ENCODE assay signal across 12 cellular contexts in the genomic region with DNA sequence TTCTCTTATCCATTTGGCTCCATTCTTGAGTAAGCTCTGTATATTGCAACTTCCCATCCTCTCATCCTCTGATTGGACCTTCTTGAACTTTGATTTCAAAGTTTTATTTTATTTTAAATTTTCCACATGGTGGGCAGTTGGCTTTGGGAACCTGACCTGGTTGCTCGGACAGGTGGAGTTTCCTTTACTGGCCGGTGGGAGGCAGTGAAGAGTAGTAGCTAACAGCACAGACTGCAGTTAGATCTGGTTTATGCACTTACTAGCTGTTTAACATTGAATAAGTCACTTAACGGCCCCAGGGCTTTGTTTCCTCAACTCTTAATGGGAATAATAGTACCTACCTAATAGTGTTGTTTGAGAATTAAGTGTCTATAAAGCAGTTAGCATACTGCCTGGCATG.
DNase-seq lines count a peak whose midpoint lies in the region; ATAC-seq and TF ChIP-seq lines count a peak whose summit lies in the region.
"Had no signal": no experiment of that assay in that cellular context is flagged by ENCODE, and none has a peak within 500 bp of the region (broad histone marks: within the 10 kb centered on the region; RNA-seq: fewer than 3 reads in every experiment).

No MANE protein-coding gene starts in this region.

- no peaks in the 10 kb centered on the region for H3K9me2 ChIP-seq in DOHH2 (replicated peaks; ENCODE audit: control insufficient read depth, low read length)

- TF ChIP-seq POLR2A in right lobe of liver (IDR thresholded peaks at IDR 0.05): no peak

- ATAC-seq in right lobe of liver: peak in 3 of 4 donors; percentile 57 to 62 (median 61)
- ATAC-seq in GM18867 (IDR thresholded peaks at IDR 0.05; ENCODE audit: unreplicated experiment): no peak

- CTCF ChIA-PET in CD4-positive, alpha-beta memory T cell (lab: Charles Lee; ENCODE audit: partially characterized antibody): interaction anchor here (1.4 kb wide), 1 partner anchor 74 kb away, joined by 3 read pairs; no protein-coding TSS in a partner anchor

- no peak overlapping the region for H3K27ac Mint-ChIP-seq in CD4-positive, alpha-beta memory T cell
- H3K27ac Mint-ChIP-seq: activated CD4-positive, alpha-beta memory T cell treated with anti-CD3 and anti-CD28 coated beads for 36 hours had no signal

- H3K4me3 ChIP-seq in DOHH2 (ENCODE audit: low read length) (no peak overlapping the region), astrocyte of the cerebellum (ENCODE audit: low read depth, low read length) (no peak overlapping the region), right lobe of liver (no peak overlapping the region)
- H3K4me3 ChIP-seq in CD4-positive, alpha-beta memory T cell (ENCODE audit: low read length in 2 of 2): no peak overlapping the region
- H3K4me3 ChIP-seq: tibial nerve had no signal

- no peaks in the 10 kb centered on the region for H4K20me1 ChIP-seq in DOHH2 (ENCODE audit: control insufficient read depth, insufficient read depth, low read depth, low read length)

- H3K9me3 Mint-ChIP-seq in CD4-positive, alpha-beta memory T cell: peaks cover 0 to 3% (median 0%) of the 10 kb centered on the region in 8 donors
- H3K9me3 Mint-ChIP-seq: activated CD4-positive, alpha-beta memory T cell treated with anti-CD3 and anti-CD28 coated beads for 36 hours had no signal

- no peaks in the 10 kb centered on the region for H3K36me3 ChIP-seq in DOHH2 (ENCODE audit: control insufficient read depth, low read length)
- H3K36me3 ChIP-seq in right lobe of liver: no peaks in the 10 kb centered on the region
- H3K36me3 ChIP-seq in CD4-positive, alpha-beta memory T cell (ENCODE audit: insufficient read depth, low read length): no peaks in the 10 kb centered on the region
- H3K36me3 ChIP-seq: tibial nerve had no signal

- WGBS in right lobe of liver (ENCODE audit: insufficient coverage, low coverage, low lambda C conversion rate, missing lambda C conversion rate): 2% methylated on average over 3 of the region's 3 CpGs

- H3K36me3 Mint-ChIP-seq in CD4-positive, alpha-beta memory T cell: no peaks in the 10 kb centered on the region
- H3K36me3 Mint-ChIP-seq: activated CD4-positive, alpha-beta memory T cell treated with anti-CD3 and anti-CD28 coated beads for 36 hours had no signal

- H3K27ac ChIP-seq in DOHH2 (ENCODE audit: low read depth, low read length) (no peak overlapping the region), right lobe of liver (no peak overlapping the region)
- no peak overlapping the region for H3K27ac ChIP-seq in CD4-positive, alpha-beta memory T cell (ENCODE audit: low read depth, low read length)
- H3K27ac ChIP-seq: tibial nerve had no signal

- H3K4me1 ChIP-seq in DOHH2 (ENCODE audit: control insufficient read depth, low read length) (no peaks in the 10 kb centered on the region), right lobe of liver (no peaks in the 10 kb centered on the region)
- no peaks in the 10 kb centered on the region for H3K4me1 ChIP-seq in CD4-positive, alpha-beta memory T cell (ENCODE audit: insufficient read depth, low read length)
- H3K4me1 ChIP-seq: tibial nerve had no signal

- no peaks in the 10 kb centered on the region for H3K4me1 Mint-ChIP-seq in CD4-positive, alpha-beta memory T cell

- POLR2A ChIA-PET in CD4-positive, alpha-beta memory T cell (lab: Charles Lee; ENCODE audit: partially characterized antibody): no interaction called here

- intact Hi-C loops in right lobe of liver (cut with DNase I): no loop called here
- intact Hi-C loops in CD4-positive, alpha-beta memory T cell (cut with micrococcal nuclease): no loop called here

- in situ Hi-C loops in astrocyte of the cerebellum (cut with HindIII; ENCODE audit: low sequenced_read_pairs): no loop called here

- no peaks in the 10 kb centered on the region for H3F3A ChIP-seq in DOHH2 (ENCODE audit: control insufficient read depth, insufficient read depth)

- DNase-seq in HT-29 (ENCODE audit: low spot score) (peak; percentile 22), astrocyte of the cerebellum (ENCODE audit: low read depth) (no peak), right lobe of liver (no peak), NCI-H1105 (lab: John Stamatoyannopoulos, UW) (no peak), mesenteric fat pad (ENCODE audit: low spot score) (no peak)
- no peak for DNase-seq in CD4-positive, alpha-beta memory T cell
- DNase-seq: activated CD4-positive, alpha-beta memory T cell treated with anti-CD3 and anti-CD28 coated beads for 36 hours; central memory CD4-positive, alpha-beta T cell; NCI-H2107 had no signal

- H3K9me3 ChIP-seq in DOHH2 (ENCODE audit: control insufficient read depth, insufficient read depth, low read length): no peaks in the 10 kb centered on the region
- H3K9me3 ChIP-seq in right lobe of liver: no peaks in the 10 kb centered on the region
- H3K9me3 ChIP-seq in CD4-positive, alpha-beta memory T cell (ENCODE audit: control insufficient read depth in 1 of 2, low read length in 2 of 2): no peaks in the 10 kb centered on the region
- H3K9me3 ChIP-seq: tibial nerve had no signal

- H3K27me3 Mint-ChIP-seq in CD4-positive, alpha-beta memory T cell: peaks cover 0 to 6% of the 10 kb centered on the region in 2 donors

- no peaks in the 10 kb centered on the region for H3K79me2 ChIP-seq in DOHH2 (ENCODE audit: control insufficient read depth, low read length)

- H3K4me3 Mint-ChIP-seq in CD4-positive, alpha-beta memory T cell: no peak overlapping the region
- H3K4me3 Mint-ChIP-seq: activated CD4-positive, alpha-beta memory T cell treated with anti-CD3 and anti-CD28 coated beads for 36 hours had no signal

- TF ChIP-seq CTCF in DOHH2 (IDR thresholded peaks at IDR 0.05; ENCODE audit: low read depth, low read length, poor library complexity, severe bottlenecking): peak; percentile 65
- TF ChIP-seq CTCF in astrocyte of the cerebellum (IDR thresholded peaks at IDR 0.05; ENCODE audit: low read depth, low read length, missing control alignments): peak; percentile 61
- peak; percentile 16 to 51 (median 40) for TF ChIP-seq CTCF in right lobe of liver (IDR thresholded peaks at IDR 0.05)

- no peak overlapping the region for H3K4me2 ChIP-seq in DOHH2 (ENCODE audit: low read length)

- no peaks in the 10 kb centered on the region for H3K27me3 ChIP-seq in DOHH2 (ENCODE audit: control insufficient read depth, low read length)
- H3K27me3 ChIP-seq in right lobe of liver: no peaks in the 10 kb centered on the region
- no peaks in the 10 kb centered on the region for H3K27me3 ChIP-seq in CD4-positive, alpha-beta memory T cell (ENCODE audit: insufficient read depth, low read length)
- H3K27me3 ChIP-seq: tibial nerve had no signal
